Comparison of ENCODE assay signal across 11 cellular contexts in genomic region chr12:100900808-100901207, GRCh38.
"Had no signal": no experiment of that assay in that cellular context is flagged by ENCODE, and none has a peak within 500 bp of the region (broad histone marks: within the 10 kb centered on the region; RNA-seq: fewer than 3 reads in every experiment).

No MANE protein-coding gene starts in this region.

- H3K9me3 Mint-ChIP-seq: GM23338, H9 had no signal

- H3K27ac ChIP-seq: GM23248 had no signal

- H3K4me1 ChIP-seq: HAP-1 had no signal

- H3K4me2 ChIP-seq: GM23338 had no signal

- H2AFZ ChIP-seq: GM23248, GM23338 had no signal

- FAIRE-seq: H1, H54 had no signal

- H3K9me3 ChIP-seq: HAP-1 had no signal

- H3K9ac ChIP-seq: GM23248 had no signal

- H3K4me3 ChIP-seq: GM23248, GM23338, HAP-1 had no signal

- H3K4me1 Mint-ChIP-seq: GM23338, H9 had no signal

- H3K4me3 Mint-ChIP-seq: GM23338, H9, HFFc6 had no signal

- H3K27ac Mint-ChIP-seq: GM23338, H9, HFFc6 had no signal

- ATAC-seq: GM23338, HCT116 had no signal

- DNase-seq: GM23248, GOT3, H7, H9, HCEC 1CT, HFFc6 had no signal
